ENCODE assay signal across 11 cellular contexts in genomic region chrX:154429708-154430107, GRCh38. TPM values are rescaled to one million over a fixed set of nuclear protein-coding genes. Genes with fewer than 3 reads are reported as not detected.
DNase-seq lines count a peak whose midpoint lies in the region; ATAC-seq and TF ChIP-seq lines count a peak whose summit lies in the region.
"Had no signal": no experiment of that assay in that cellular context is flagged by ENCODE, and none has a peak within 500 bp of the region (broad histone marks: within the 10 kb centered on the region; RNA-seq: fewer than 3 reads in every experiment).

No MANE protein-coding gene starts in this region.

- peaks cover 22 to 25% of the 10 kb centered on the region in 2 donors for H3K4me1 Mint-ChIP-seq in natural killer cell

- in situ Hi-C loops in transverse colon (cut with MboI; ENCODE audit: low pct_ligation_motif_present in 1 of 4, low pct_unique_long_range_greater_than_20kb in 1 of 4, low sequenced_read_pairs in 3 of 4), result no loop called here

- ATAC-seq in natural killer cell (no peak), HG03095 (IDR thresholded peaks at IDR 0.05; ENCODE audit: unreplicated experiment) (no peak)
- ATAC-seq: activated CD4-positive, CD25-positive, alpha-beta regulatory T cell treated with anti-CD3 and anti-CD28 coated beads, Interleukin-2, amount 50 U/mL, for 24 hours had no signal

- no peaks in the 10 kb centered on the region for H3K27me3 Mint-ChIP-seq in natural killer cell (ENCODE audit: low read depth in 2 of 2)

- H3K36me3 ChIP-seq in BE2C, result peaks cover 10% of the 10 kb centered on the region
- H3K36me3 ChIP-seq in HUES64 (ENCODE audit: insufficient read depth, low read length), result peaks cover 14% of the 10 kb centered on the region
- no peaks in the 10 kb centered on the region for H3K36me3 ChIP-seq in breast epithelium
- no peaks in the 10 kb centered on the region for H3K36me3 ChIP-seq in ovary
- H3K36me3 ChIP-seq in transverse colon, result no peaks in the 10 kb centered on the region

- WGBS in HUES64, result 95% methylated on average over 2 of the region's 2 CpGs
- 69 to 81% (median 80%) methylated on average over 2 of the region's 2 CpGs for WGBS in ovary, 3 donors
- WGBS in transverse colon (ENCODE audit: low coverage in 1 of 2), 2 donors, result 81% methylated on average over 2 of the region's 2 CpGs; no CpG with 5 or more reads in 1 of the 2 donors

- H3K27me3 ChIP-seq in BE2C (no peaks in the 10 kb centered on the region), HUES64 (ENCODE audit: insufficient read depth, low read length) (no peaks in the 10 kb centered on the region), breast epithelium (peaks cover 0 to 30% of the 10 kb centered on the region in 2 donors), ovary (no peaks in the 10 kb centered on the region), transverse colon (no peaks in the 10 kb centered on the region)

- no peak overlapping the region for H3K27ac ChIP-seq in HUES64 (ENCODE audit: low read depth, low read length)
- H3K27ac ChIP-seq in breast epithelium, result peak overlapping the region in 1 of 2 donors; percentile 88
- no peak overlapping the region for H3K27ac ChIP-seq in ovary
- H3K27ac ChIP-seq in transverse colon, result peak overlapping the region in 1 of 4 donors; percentile 86

- TF ChIP-seq POLR2A in breast epithelium (IDR thresholded peaks at IDR 0.05) (no peak), ovary (IDR thresholded peaks at IDR 0.05) (no peak), transverse colon (IDR thresholded peaks at IDR 0.05) (no peak)

- no peaks in the 10 kb centered on the region for H3K4me1 ChIP-seq in BE2C
- no peaks in the 10 kb centered on the region for H3K4me1 ChIP-seq in HUES64 (ENCODE audit: insufficient read depth, low read length)
- H3K4me1 ChIP-seq in breast epithelium, result no peaks in the 10 kb centered on the region
- no peaks in the 10 kb centered on the region for H3K4me1 ChIP-seq in ovary (ENCODE audit: insufficient read depth)
- H3K4me1 ChIP-seq in transverse colon, result peaks cover 0 to 15% (median 4%) of the 10 kb centered on the region in 4 donors

- TF ChIP-seq CTCF in BE2C (IDR thresholded peaks at IDR 0.05; ENCODE audit: low read depth, low read length) (no peak), breast epithelium (IDR thresholded peaks at IDR 0.05) (no peak), natural killer cell (IDR thresholded peaks at IDR 0.05) (no peak), ovary (IDR thresholded peaks at IDR 0.05) (no peak), transverse colon (IDR thresholded peaks at IDR 0.05) (no peak)

- DNase-seq in BE2C (no peak), breast epithelium (ENCODE audit: low spot score in 2 of 2) (no peak), natural killer cell (no peak), NCI-H82 (lab: John Stamatoyannopoulos, UW) (no peak), ovary (no peak), transverse colon (no peak)
- DNase-seq: GF-D8, NCI-H1436 treated with DMSO at 0.1 percent for 48 hours had no signal

- intact Hi-C loops in breast epithelium (cut with DNase I; ENCODE audit: low total_unique reads), result no loop called here
- intact Hi-C loops in natural killer cell (cut with micrococcal nuclease), result loop anchor here (5.0 kb wide), 1 partner anchor 48 kb away; the partner anchor contains the start of gene LAGE3
- intact Hi-C loops in ovary (cut with DNase I), result no loop called here
- intact Hi-C loops in transverse colon (cut with DNase I; ENCODE audit: low total_unique reads), result no loop called here

- H3K9ac ChIP-seq in HUES64 (ENCODE audit: low read depth, low read length), result no peak overlapping the region

- H3K4me3 ChIP-seq in BE2C (ENCODE audit: low read depth, low read length) (peak overlapping the region; percentile 68), HUES64 (ENCODE audit: low read length) (peak overlapping the region; percentile 71), breast epithelium (peak overlapping the region; percentile 71 to 83 (median 72)), ovary (no peak overlapping the region), transverse colon (peak overlapping the region in 1 of 4 donors; percentile 92)

- H3K36me3 Mint-ChIP-seq in natural killer cell, result no peaks in the 10 kb centered on the region

- peak overlapping the region; percentile 86 for H3K4me3 Mint-ChIP-seq in natural killer cell

- no peaks in the 10 kb centered on the region for H3K9me3 Mint-ChIP-seq in natural killer cell

- H3K9me3 ChIP-seq in BE2C (no peaks in the 10 kb centered on the region), HUES64 (ENCODE audit: insufficient read depth, low read depth, low read length) (no peaks in the 10 kb centered on the region), breast epithelium (no peaks in the 10 kb centered on the region), ovary (no peaks in the 10 kb centered on the region), transverse colon (no peaks in the 10 kb centered on the region)

- no peak overlapping the region for H3K27ac Mint-ChIP-seq in natural killer cell

- no peak for TF ChIP-seq EP300 in ovary (IDR thresholded peaks at IDR 0.05)
- no peak for TF ChIP-seq EP300 in transverse colon (IDR thresholded peaks at IDR 0.05; ENCODE audit: low read depth)

RNA-seq across cellular contexts. Expression of gene ATP6AP1, which starts 1.2 kb away (rescaled TPM):
- polyA plus RNA-seq in BE2C (2012; ENCODE audit: insufficient read depth, insufficient read length, low read depth), result 412 TPM
- 47.5 TPM for polyA plus RNA-seq in HUES64 (2013, experiment 1 of 2)
- 47.4 TPM for polyA plus RNA-seq in HUES64 (2013, experiment 2 of 2)
- total RNA-seq in breast epithelium (10 to 100 TPM; 31.5 to 57.1 (median 34.8) TPM), natural killer cell (10 to 100 TPM; 62.4 to 71.7 (median 65.9) TPM), ovary (10 to 100 TPM; 29.6 to 75.9 (median 58.1) TPM), transverse colon (100 to 1,000 TPM in 1 of 4 donors, 10 to 100 TPM in 3; 26.5 to 118 (median 61.7) TPM)
- polyA plus RNA-seq in ovary, result 10 to 100 TPM; 75.2 to 77.8 TPM

RNA-seq across cellular contexts. Expression of gene GDI1, which starts 7.2 kb away (rescaled TPM):
- 595 TPM for polyA plus RNA-seq in BE2C (2012; ENCODE audit: insufficient read depth, insufficient read length, low read depth)
- 66.3 TPM for polyA plus RNA-seq in HUES64 (2013, experiment 1 of 2)
- polyA plus RNA-seq in HUES64 (2013, experiment 2 of 2), result 73.5 TPM
- total RNA-seq in breast epithelium, result 100 to 1,000 TPM in 1 of 3 donors, 10 to 100 TPM in 2; 94.0 to 105 (median 97.3) TPM
- 100 to 1,000 TPM; 138 to 174 (median 140) TPM for total RNA-seq in natural killer cell
- total RNA-seq in ovary, result 100 to 1,000 TPM in 5 of 7 donors, 10 to 100 TPM in 2; 72.8 to 188 (median 139) TPM
- polyA plus RNA-seq in ovary, result 100 to 1,000 TPM; 113 to 116 TPM
- 100 to 1,000 TPM in 3 of 4 donors, 10 to 100 TPM in 1; 86.6 to 173 (median 119) TPM for total RNA-seq in transverse colon

RNA-seq across cellular contexts. Expression of gene FAM50A, which starts 14.2 kb away (rescaled TPM):
- 208 TPM for polyA plus RNA-seq in BE2C (2012; ENCODE audit: insufficient read depth, insufficient read length, low read depth)
- 43.4 TPM for polyA plus RNA-seq in HUES64 (2013, experiment 1 of 2)
- 46.3 TPM for polyA plus RNA-seq in HUES64 (2013, experiment 2 of 2)
- total RNA-seq in breast epithelium, result 10 to 100 TPM; 30.7 to 94.4 (median 64.2) TPM
- total RNA-seq in natural killer cell, result 10 to 100 TPM; 48.9 to 63.2 (median 54.1) TPM
- 10 to 100 TPM; 21.3 to 48.9 (median 34.3) TPM for total RNA-seq in ovary
- 10 to 100 TPM; 41.4 to 42.8 TPM for polyA plus RNA-seq in ovary
- total RNA-seq in transverse colon, result 100 to 1,000 TPM in 1 of 4 donors, 10 to 100 TPM in 3; 39.9 to 130 (median 52.0) TPM

RNA-seq across cellular contexts. Expression of gene TAFAZZIN, which starts 18.4 kb away (rescaled TPM):
- polyA plus RNA-seq in BE2C (2012; ENCODE audit: insufficient read depth, insufficient read length, low read depth), result 35.5 TPM
- 11.5 TPM for polyA plus RNA-seq in HUES64 (2013, experiment 1 of 2)
- 20.0 TPM for polyA plus RNA-seq in HUES64 (2013, experiment 2 of 2)
- total RNA-seq in breast epithelium (10 to 100 TPM; 27.7 to 53.7 (median 44.2) TPM), natural killer cell (10 to 100 TPM; 67.3 to 87.2 (median 67.7) TPM), ovary (10 to 100 TPM; 31.3 to 62.1 (median 37.9) TPM), transverse colon (100 to 1,000 TPM in 2 of 4 donors, 10 to 100 TPM in 2; 46.7 to 495 (median 101) TPM)
- polyA plus RNA-seq in ovary, result 10 to 100 TPM in 1 of 2 donors, 1 to 10 TPM in 1; 7.9 to 33.1 TPM

RNA-seq across cellular contexts. Expression of gene DNASE1L1, which starts 20.7 kb away (rescaled TPM):
- polyA plus RNA-seq in BE2C (2012; ENCODE audit: insufficient read depth, insufficient read length, low read depth), result 20.5 TPM
- 6.3 TPM for polyA plus RNA-seq in HUES64 (2013, experiment 1 of 2)
- 7.5 TPM for polyA plus RNA-seq in HUES64 (2013, experiment 2 of 2)
- total RNA-seq in breast epithelium (10 to 100 TPM; 26.2 to 44.3 (median 26.9) TPM), natural killer cell (10 to 100 TPM; 16.7 to 19.6 (median 16.8) TPM), ovary (10 to 100 TPM; 11.9 to 21.4 (median 18.1) TPM), transverse colon (100 to 1,000 TPM in 1 of 4 donors, 10 to 100 TPM in 3; 15.9 to 156 (median 36.9) TPM)
- 10 to 100 TPM; 13.0 to 16.1 TPM for polyA plus RNA-seq in ovary
